22 cellular contexts compared by ENCODE assay signal in the genomic region with DNA sequence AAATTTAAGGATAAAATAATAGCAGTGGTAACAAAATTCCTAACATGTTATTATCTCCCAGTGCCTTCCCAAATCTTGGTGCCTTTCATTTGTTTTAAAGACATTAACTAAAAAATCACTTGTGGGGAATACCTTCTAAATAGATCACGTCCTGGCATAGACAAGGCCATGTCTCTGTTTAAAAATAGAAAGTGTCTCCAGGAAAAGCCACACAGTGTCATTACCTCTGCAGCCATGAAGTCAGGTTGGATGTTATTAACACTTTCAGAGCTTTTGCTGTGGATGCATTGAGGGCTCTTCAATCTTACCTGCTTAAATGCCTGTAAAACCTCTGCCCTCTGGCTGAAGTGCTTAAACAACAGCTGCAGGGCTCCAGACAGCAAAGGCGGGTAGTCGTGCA.
DNase-seq lines count a peak whose midpoint lies in the region; ATAC-seq and TF ChIP-seq lines count a peak whose summit lies in the region.
"Had no signal": no experiment of that assay in that cellular context is flagged by ENCODE, and none has a peak within 500 bp of the region (broad histone marks: within the 10 kb centered on the region; RNA-seq: fewer than 3 reads in every experiment).

No MANE protein-coding gene starts in this region.

- ATAC-seq in GM21515 (IDR thresholded peaks at IDR 0.05; ENCODE audit: unreplicated experiment) (no peak), HG02678 (IDR thresholded peaks at IDR 0.05; ENCODE audit: unreplicated experiment) (no peak)
- ATAC-seq in activated CD4-positive, CD25-positive, alpha-beta regulatory T cell treated with anti-CD3 and anti-CD28 coated beads, Interleukin-2, amount 50 U/mL, for 24 hours, result no peak
- ATAC-seq: A549, PC-3 had no signal

- peaks cover 8% of the 10 kb centered on the region for H3K27me3 Mint-ChIP-seq in glutamatergic neuron (ENCODE audit: unreplicated experiment)
- H3K27me3 Mint-ChIP-seq: CD4-positive, alpha-beta T cell; IgD-negative memory B cell had no signal

- DNase-seq in NCI-H82 (lab: John Stamatoyannopoulos, UW), result peak; percentile 10
- no peak for DNase-seq in NCI-H82 treated with DMSO at 0.1 percent for 48 hours (lab: John Stamatoyannopoulos, UW; ENCODE audit: unreplicated experiment)
- peak; percentile 54 to 69 for DNase-seq in NCI-H187 (lab: John Stamatoyannopoulos, UW)
- peak; percentile 33 for DNase-seq in NCI-H345 treated with DMSO at 0.1 percent for 48 hours (lab: John Stamatoyannopoulos, UW; ENCODE audit: unreplicated experiment)
- no peak for DNase-seq in glutamatergic neuron
- DNase-seq: Caco-2; CD4-positive, alpha-beta T cell; GDM1; GM23248; HCEC 1CT; Karpas-422; NCI-H526 treated with DMSO at 0.1 percent for 48 hours; PC-3; RPMI8226; SIG-M5; T-helper 1 cell; T1000 had no signal

- no peak for TF ChIP-seq CTCF in glutamatergic neuron (IDR thresholded peaks at IDR 0.05; ENCODE audit: partially characterized antibody, unreplicated experiment)

- peaks cover 10% of the 10 kb centered on the region for H3K9me3 Mint-ChIP-seq in glutamatergic neuron (ENCODE audit: unreplicated experiment)
- H3K9me3 Mint-ChIP-seq: CD4-positive, alpha-beta T cell; IgD-negative memory B cell had no signal

- peaks cover 8% of the 10 kb centered on the region for H3K36me3 Mint-ChIP-seq in glutamatergic neuron (ENCODE audit: unreplicated experiment)

- peak overlapping the region; percentile 26 for H3K4me3 Mint-ChIP-seq in glutamatergic neuron (ENCODE audit: unreplicated experiment)
- H3K4me3 Mint-ChIP-seq: CD4-positive, alpha-beta T cell; IgD-negative memory B cell had no signal

- peaks cover 49% of the 10 kb centered on the region for H3K4me1 Mint-ChIP-seq in glutamatergic neuron (ENCODE audit: low read depth, unreplicated experiment)
- H3K4me1 Mint-ChIP-seq: IgD-negative memory B cell had no signal

- peak overlapping the region; percentile 98 for H3K27ac Mint-ChIP-seq in glutamatergic neuron (ENCODE audit: unreplicated experiment)
- H3K27ac Mint-ChIP-seq: CD4-positive, alpha-beta T cell; IgD-negative memory B cell had no signal

Comparison
In these comparisons a context has a peak if more than half of its experiments do, and no peak if none do; other contexts are left out.
1. DNase-seq: peak in NCI-H82 (single experiment), NCI-H187 (2 of 2) and NCI-H345 treated with DMSO at 0.1 percent for 48 hours (single experiment); none in NCI-H82 treated with DMSO at 0.1 percent for 48 hours (single experiment) and glutamatergic neuron (single experiment).